15 cellular contexts compared by ENCODE assay signal in genomic region chr2:130351495-130352125, GRCh38. TPM values are rescaled to one million over a fixed set of nuclear protein-coding genes. Genes with fewer than 3 reads are reported as not detected.
A peak's percentile ranks its signal among the peaks of the same experiment; 100 is the strongest.
DNase-seq lines count a peak whose midpoint lies in the region; ATAC-seq, FAIRE-seq and TF ChIP-seq lines count a peak whose summit lies in the region.
"Had no signal": no experiment of that assay in that cellular context is flagged by ENCODE, and none has a peak within 500 bp of the region (broad histone marks: within the 10 kb centered on the region; RNA-seq: fewer than 3 reads in every experiment).

No MANE protein-coding gene starts in this region.

- ATAC-seq in CD8-positive, alpha-beta T cell, result no peak
- ATAC-seq in GM12878 (peak; percentile 12), psoas muscle (no peak)
- ATAC-seq: activated CD8-positive, alpha-beta T cell treated with anti-CD3 and anti-CD28 coated beads, Interleukin-2, amount 10 ng/mL, durations not matched to agents 7 days and 5 days; left lung; Panc1 had no signal

- H3K27ac Mint-ChIP-seq in CD8-positive, alpha-beta T cell, result peak overlapping the region; percentile 52
- peak overlapping the region; percentile 60 for H3K27ac Mint-ChIP-seq in nephron progenitor cell
- H3K27ac Mint-ChIP-seq: activated CD8-positive, alpha-beta T cell treated with anti-CD3 and anti-CD28 coated beads, Interleukin-2, amount 10 ng/mL, durations not matched to agents 7 days and 5 days; activated T-helper 2 cell treated with anti-CD3 and anti-CD28 coated beads, Interferon-gamma antibody, Interleukin-2, Interleukin-4, amounts not matched to agents 10 μg/mL and 5 μg/mL and 100 μg/mL, durations not matched to agents 14 hours and 24 hours and 36 hours had no signal

- peak overlapping the region; percentile 36; the same call in 1 of the 2 replicates for H3K4me2 ChIP-seq in GM12878 (ENCODE audit: control insufficient read depth, insufficient read depth)
- no peak overlapping the region for H3K4me2 ChIP-seq in GM23248 (ENCODE audit: unreplicated experiment)

- H3K27me3 ChIP-seq in CD8-positive, alpha-beta T cell (ENCODE audit: insufficient read depth, low read length), result no peaks in the 10 kb centered on the region
- no peaks in the 10 kb centered on the region for H3K27me3 ChIP-seq in GM12878 (replicated peaks in 1 of 2; ENCODE audit: control insufficient read depth in 2 of 2, insufficient read depth in 2 of 2, low read length in 1 of 2)
- H3K27me3 ChIP-seq in GM23248 (replicated peaks; ENCODE audit: insufficient read depth), result no peaks in the 10 kb centered on the region
- H3K27me3 ChIP-seq in psoas muscle (ENCODE audit: insufficient read depth in 3 of 3, low read length in 2 of 3), result no peaks in the 10 kb centered on the region
- H3K27me3 ChIP-seq: left lung had no signal

- no peaks in the 10 kb centered on the region for H3K9me3 ChIP-seq in CD8-positive, alpha-beta T cell (ENCODE audit: low read length)
- H3K9me3 ChIP-seq in GM12878 (replicated peaks; ENCODE audit: control insufficient read depth, insufficient read depth, low read length) (no peaks in the 10 kb centered on the region), GM23248 (ENCODE audit: low read depth) (no peaks in the 10 kb centered on the region), psoas muscle (no peaks in the 10 kb centered on the region)
- H3K9me3 ChIP-seq: left lung had no signal

- H3K79me2 ChIP-seq in GM12878 (ENCODE audit: control insufficient read depth, insufficient read depth, low read length) (peaks cover 1% of the 10 kb centered on the region; the same call in 1 of the 2 replicates), GM23248 (ENCODE audit: insufficient read depth) (no peaks in the 10 kb centered on the region)

- H3K4me1 ChIP-seq in CD8-positive, alpha-beta T cell (ENCODE audit: insufficient read depth, low read length), result peaks cover 9% of the 10 kb centered on the region
- H3K4me1 ChIP-seq in GM12878 (ENCODE audit: control insufficient read depth, insufficient read depth, low read length), result peaks cover 30% of the 10 kb centered on the region
- no peaks in the 10 kb centered on the region for H3K4me1 ChIP-seq in GM23248 (ENCODE audit: insufficient read depth)
- H3K4me1 ChIP-seq in psoas muscle, result peaks cover 11% of the 10 kb centered on the region

- H3F3A ChIP-seq in GM23248 (ENCODE audit: insufficient read depth), result peaks cover 5% of the 10 kb centered on the region; the same call in 1 of the 2 replicates

- TF ChIP-seq RAD21 in GM12878 (IDR thresholded peaks at IDR 0.05; ENCODE audit: insufficient read depth, low read depth, low read length), result no peak

- peaks cover 26% of the 10 kb centered on the region for H3K36me3 Mint-ChIP-seq in CD8-positive, alpha-beta T cell
- H3K36me3 Mint-ChIP-seq in nephron progenitor cell (ENCODE audit: low read depth), result peaks cover 31% of the 10 kb centered on the region

- H2AFZ ChIP-seq in GM12878 (ENCODE audit: control insufficient read depth, low read depth, low read length) (no peak overlapping the region), GM23248 (no peak overlapping the region)

- H3K27ac ChIP-seq in CD8-positive, alpha-beta T cell (ENCODE audit: low read depth, low read length), result no peak overlapping the region
- H3K27ac ChIP-seq in GM12878 (ENCODE audit: control insufficient read depth, insufficient read depth) (peak overlapping the region; percentile 39), GM23248 (no peak overlapping the region), psoas muscle (no peak overlapping the region)
- H3K27ac ChIP-seq: coronary artery had no signal

- no peak for TF ChIP-seq EP300 in GM12878 (IDR thresholded peaks at IDR 0.05; ENCODE audit: borderline replicate concordance in 1 of 2, control insufficient read depth in 1 of 2, low read depth in 2 of 2, low read length in 2 of 2)

- H4K20me1 ChIP-seq in GM12878 (ENCODE audit: control insufficient read depth, insufficient read depth), result no peaks in the 10 kb centered on the region
- H4K20me1 ChIP-seq in GM23248 (ENCODE audit: insufficient read depth), result no peaks in the 10 kb centered on the region

- 2% methylated on average over 8 of the region's 8 CpGs for WGBS in GM12878 (ENCODE audit: insufficient coverage, insufficient replicate concordance, low lambda C conversion rate, missing lambda C conversion rate)
- 50 to 53% methylated on average over 8 of the region's 8 CpGs for WGBS in GM23248 (ENCODE audit: low coverage in 1 of 2, low lambda C conversion rate in 2 of 2, missing lambda C conversion rate in 2 of 2), 2 experiments
- 49 to 52% (median 50%) methylated on average over 8 of the region's 8 CpGs for WGBS in psoas muscle, 3 donors

- intact Hi-C loops in CD8-positive, alpha-beta T cell (cut with DNase I, micrococcal nuclease), result no loop called here
- intact Hi-C loops in GM12878 (cut with micrococcal nuclease; ENCODE audit: unreplicated experiment) (no loop called here), psoas muscle (cut with DNase I) (no loop called here)

- peaks cover 13% of the 10 kb centered on the region for H3K4me1 Mint-ChIP-seq in CD8-positive, alpha-beta T cell (ENCODE audit: low read depth)
- H3K4me1 Mint-ChIP-seq in nephron progenitor cell, result peaks cover 36% of the 10 kb centered on the region

- CTCF ChIA-PET in CD8-positive, alpha-beta T cell (lab: Charles Lee), result interaction anchor here (1.7 kb wide), 1 partner anchor 21 kb away, joined by 4 read pairs; no protein-coding TSS in a partner anchor
- CTCF ChIA-PET in GM12878 (lab: Yijun Ruan, JAX), result interaction anchor here (0.9 to 2.2 kb wide), 5 partner anchors 9 to 76 kb away, joined by 3 to 12 read pairs (median 4); partner anchors contain the start of gene IMP4

- POLR2A ChIA-PET in CD8-positive, alpha-beta T cell (lab: Charles Lee), result interaction anchor here (2.7 kb wide), 1 partner anchor 9 kb away, joined by 14 read pairs; the partner anchor contains the start of gene IMP4
- POLR2A ChIA-PET in GM12878 (lab: Charles Lee), result interaction anchor here (0.6 to 2.8 kb wide), 6 partner anchors 9 to 33 kb away, joined by 3 to 25 read pairs (median 4); partner anchors contain the start of gene IMP4

- no peak for DNase-seq in CD8-positive, alpha-beta T cell
- DNase-seq in GM12892 (ENCODE audit: insufficient read length) (no peak), GM12878 (ENCODE audit: low read depth, low spot score) (no peak), nephron progenitor cell (no peak), cortex of kidney (lab: John Stamatoyannopoulos, UW) (no peak), GM23248 (no peak), psoas muscle (no peak)
- DNase-seq: activated CD8-positive, alpha-beta T cell treated with anti-CD3 and anti-CD28 coated beads, Interleukin-2, amount 10 ng/mL, durations not matched to agents 7 days and 5 days; aorta; left lung; NCI-H1417 treated with DMSO at 0.1 percent for 48 hours; stimulated activated CD4-positive, alpha-beta T cell treated with anti-CD3 and anti-CD28 coated beads, Interleukin-15, amount 100 ng/mL, for 24 hours had no signal

- RAD21 ChIA-PET in GM12878 (lab: Charles Lee; ENCODE audit: unreplicated experiment), result interaction anchor here (1.0 to 3.1 kb wide), 3 partner anchors 9 to 21 kb away, joined by 3 to 14 read pairs (median 4); partner anchors contain the start of gene IMP4

- TF ChIP-seq POLR2A in GM12892 (IDR thresholded peaks at IDR 0.05; ENCODE audit: low read depth, low read length), result no peak
- 0 out of 2 replicates have a peak, but pooled peaks have one; percentile 34 for TF ChIP-seq POLR2A in GM12878 (IDR thresholded peaks at IDR 0.05; ENCODE audit: low read depth, low read length)

- in situ Hi-C loops in GM12878 (cut with MboI), result no loop called here
- in situ Hi-C loops in GM23248 (cut with MboI), result no loop called here

- TF ChIP-seq CTCF in CD8-positive, alpha-beta T cell (IDR thresholded peaks at IDR 0.05), result no peak
- TF ChIP-seq CTCF in GM12878 (IDR thresholded peaks at IDR 0.05 in 2 of 3, conservative IDR thresholded peaks at IDR 0.05 in 1 of 3; ENCODE audit: control insufficient read depth in 2 of 3, extremely low read depth in 1 of 3, insufficient read depth in 1 of 3, low read depth in 3 of 3, low read length in 3 of 3) (no peak), nephron progenitor cell (IDR thresholded peaks at IDR 0.05) (no peak), psoas muscle (IDR thresholded peaks at IDR 0.05) (no peak)

- peak; percentile 33 for FAIRE-seq in GM12892 (lab: Jason Lieb, UNC)
- no peak for FAIRE-seq in GM12878 (lab: Jason Lieb, UNC)

- H3K4me3 Mint-ChIP-seq in CD8-positive, alpha-beta T cell, result no peak overlapping the region
- no peak overlapping the region for H3K4me3 Mint-ChIP-seq in nephron progenitor cell
- H3K4me3 Mint-ChIP-seq: activated CD8-positive, alpha-beta T cell treated with anti-CD3 and anti-CD28 coated beads, Interleukin-2, amount 10 ng/mL, durations not matched to agents 7 days and 5 days had no signal

- H3K36me3 ChIP-seq in CD8-positive, alpha-beta T cell (ENCODE audit: insufficient read depth, low read length), result peaks cover 8% of the 10 kb centered on the region
- H3K36me3 ChIP-seq in GM12878 (ENCODE audit: control insufficient read depth in 2 of 2, insufficient read depth in 2 of 2, low read length in 1 of 2) (peaks cover 3% of the 10 kb centered on the region in 2 experiments; a peak in 3 of 4 replicates), GM23248 (ENCODE audit: low read depth) (peaks cover 10% of the 10 kb centered on the region; the same call in 1 of the 2 replicates), psoas muscle (ENCODE audit: insufficient read depth in 1 of 2, low read depth in 1 of 2) (peaks cover 7 to 31% of the 10 kb centered on the region in 2 donors)

- no peaks in the 10 kb centered on the region for H3K27me3 Mint-ChIP-seq in CD8-positive, alpha-beta T cell (ENCODE audit: low read depth)
- H3K27me3 Mint-ChIP-seq in nephron progenitor cell (ENCODE audit: low read depth, poor library complexity), result peaks cover 21% of the 10 kb centered on the region

- no TSS peak for BruUV-seq in GM12878 (replicated peaks; lab: Mats Ljungman, UMichigan)

- H3K4me3 ChIP-seq in CD8-positive, alpha-beta T cell (ENCODE audit: low read depth, low read length), result no peak overlapping the region
- H3K4me3 ChIP-seq in GM12878 (no peak overlapping the region), GM23248 (no peak overlapping the region), psoas muscle (no peak overlapping the region)
- H3K4me3 ChIP-seq: coronary artery, left lung had no signal

- H3K9ac ChIP-seq in GM12878 (ENCODE audit: control insufficient read depth, insufficient read depth, low read length) (peak overlapping the region; percentile 21; the same call in 1 of the 2 replicates), GM23248 (no peak overlapping the region)

- H3K9me2 ChIP-seq in GM23248 (ENCODE audit: insufficient read depth), result no peaks in the 10 kb centered on the region

- no peaks in the 10 kb centered on the region for H3K9me3 Mint-ChIP-seq in CD8-positive, alpha-beta T cell
- no peaks in the 10 kb centered on the region for H3K9me3 Mint-ChIP-seq in nephron progenitor cell
- H3K9me3 Mint-ChIP-seq: activated T-helper 2 cell treated with anti-CD3 and anti-CD28 coated beads, Interferon-gamma antibody, Interleukin-2, Interleukin-4, amounts not matched to agents 10 μg/mL and 5 μg/mL and 100 μg/mL, durations not matched to agents 14 hours and 24 hours and 36 hours had no signal

- SMC1A ChIA-PET in GM12878 (lab: Charles Lee; ENCODE audit: uncharacterized antibody, unreplicated experiment), result interaction anchor here (0.7 to 2.6 kb wide), 5 partner anchors 10 to 34 kb away, joined by 3 to 14 read pairs (median 4); partner anchors contain the start of gene IMP4

RNA-seq across cellular contexts. Expression of gene PTPN18, which starts 4.2 kb away (rescaled TPM):
- total RNA-seq in CD8-positive, alpha-beta T cell, result 10 to 100 TPM; 18.1 to 20.6 TPM
- polyA plus RNA-seq in GM12892 (2012; ENCODE audit: missing spikeins), result 24.9 TPM
- total RNA-seq in GM12878 (2013; cell fraction: nucleolus; rRNA removed), result 33.3 and 40.8 TPM in 2 replicates
- total RNA-seq in GM12878 (2014; rRNA removed), result 31.4 and 36.9 TPM in 2 replicates
- total RNA-seq in GM12878 (2014; rRNA removed; fragmentation: Illumina TruSeq; extraction: Trizol), result 38.5 and 39.8 TPM in 2 replicates
- total RNA-seq in GM12878 (2021), result 41.9 and 43.1 TPM in 2 replicates
- polyA plus RNA-seq in GM12878 (2011; ENCODE audit: low read depth), result 26.0 TPM
- polyA plus RNA-seq in GM12878 (2011; rRNA removed), result 29.3 and 47.0 TPM in 2 replicates
- polyA plus RNA-seq in GM12878 (2011; cell fraction: cytosol; rRNA removed), result 50.1 and 55.8 TPM in 2 replicates
- polyA plus RNA-seq in GM12878 (2011; cell fraction: nucleus; rRNA removed), result 44.1 and 45.8 TPM in 2 replicates
- 37.9 and 44.0 TPM in 2 replicates for polyA plus RNA-seq in GM12878 (2012)
- polyA plus RNA-seq in GM12878 (2014; fragmentation: Illumina TruSeq; extraction: Trizol), result 89.9 and 99.8 TPM in 2 replicates
- polyA plus RNA-seq in GM12878 (2014; fragmentation: Nextera tagmentation; extraction: Ambion mirVana), result 10 to 100 TPM; 14.8 to 17.5 TPM
- 58.4 and 58.8 TPM in 2 replicates for polyA plus RNA-seq in GM12878 (2014; rRNA removed)
- 10 to 100 TPM; 43.7 to 45.6 TPM for polyA plus RNA-seq in GM12878 (2016; fragmentation: Nextera tagmentation; extraction: Ambion mirVana)
- polyA minus RNA-seq in GM12878 (2011; rRNA and poly(A)+ RNA removed), result 22.4 and 27.1 TPM in 2 replicates
- 13.2 and 13.4 TPM in 2 replicates for polyA minus RNA-seq in GM12878 (2011; cell fraction: cytosol; rRNA and poly(A)+ RNA removed)
- 17.3 and 30.1 TPM in 2 replicates for polyA minus RNA-seq in GM12878 (2011; cell fraction: nucleus; rRNA and poly(A)+ RNA removed)
- 17.5 and 24.3 TPM in 2 replicates for total RNA-seq in GM23248 (2014; rRNA removed; shearing (Covaris generic))
- 19.1 and 19.2 TPM in 2 replicates for polyA plus RNA-seq in GM23248 (2016; fragmentation: Nextera tagmentation; extraction: Ambion mirVana)
- total RNA-seq in psoas muscle, result 10 to 100 TPM in 1 of 4 donors, 1 to 10 TPM in 3; 6.4 to 10.5 (median 8.6) TPM
- 1 to 10 TPM; 6.0 to 8.7 (median 8.6) TPM for polyA plus RNA-seq in psoas muscle

RNA-seq across cellular contexts. Expression of gene IMP4, which starts 8.9 kb away (rescaled TPM):
- total RNA-seq in CD8-positive, alpha-beta T cell, result 100 to 1,000 TPM; 108 to 120 TPM
- polyA plus RNA-seq in GM12892 (2012; ENCODE audit: missing spikeins), result 73.9 TPM
- total RNA-seq in GM12878 (2013; cell fraction: nucleolus; rRNA removed), result 66.8 and 77.9 TPM in 2 replicates
- total RNA-seq in GM12878 (2014; rRNA removed), result 181 and 209 TPM in 2 replicates
- 74.9 and 85.3 TPM in 2 replicates for total RNA-seq in GM12878 (2014; rRNA removed; fragmentation: Illumina TruSeq; extraction: Trizol)
- 166 and 171 TPM in 2 replicates for total RNA-seq in GM12878 (2021)
- polyA plus RNA-seq in GM12878 (2011; ENCODE audit: low read depth), result 61.6 TPM
- polyA plus RNA-seq in GM12878 (2011; rRNA removed), result 78.0 and 162 TPM in 2 replicates
- 306 and 444 TPM in 2 replicates for polyA plus RNA-seq in GM12878 (2011; cell fraction: cytosol; rRNA removed)
- 402 and 407 TPM in 2 replicates for polyA plus RNA-seq in GM12878 (2011; cell fraction: nucleus; rRNA removed)
- polyA plus RNA-seq in GM12878 (2012), result 134 and 142 TPM in 2 replicates
- polyA plus RNA-seq in GM12878 (2014; fragmentation: Illumina TruSeq; extraction: Trizol), result 43.2 and 70.5 TPM in 2 replicates
- polyA plus RNA-seq in GM12878 (2014; fragmentation: Nextera tagmentation; extraction: Ambion mirVana), result 100 to 1,000 TPM in 1 of 2 experiments, 10 to 100 TPM in 1; 41.4 to 100 TPM
- polyA plus RNA-seq in GM12878 (2014; rRNA removed), result 242 and 273 TPM in 2 replicates
- 100 to 1,000 TPM; 183 to 206 TPM for polyA plus RNA-seq in GM12878 (2016; fragmentation: Nextera tagmentation; extraction: Ambion mirVana)
- 132 and 174 TPM in 2 replicates for polyA minus RNA-seq in GM12878 (2011; rRNA and poly(A)+ RNA removed)
- 64.4 and 65.1 TPM in 2 replicates for polyA minus RNA-seq in GM12878 (2011; cell fraction: cytosol; rRNA and poly(A)+ RNA removed)
- 89.7 and 141 TPM in 2 replicates for polyA minus RNA-seq in GM12878 (2011; cell fraction: nucleus; rRNA and poly(A)+ RNA removed)
- 109 and 110 TPM in 2 replicates for total RNA-seq in GM23248 (2014; rRNA removed; shearing (Covaris generic))
- 79.1 and 90.4 TPM in 2 replicates for polyA plus RNA-seq in GM23248 (2016; fragmentation: Nextera tagmentation; extraction: Ambion mirVana)
- total RNA-seq in psoas muscle, result 100 to 1,000 TPM in 3 of 4 donors, 10 to 100 TPM in 1; 74.4 to 118 (median 105) TPM
- 100 to 1,000 TPM; 148 to 270 (median 194) TPM for polyA plus RNA-seq in psoas muscle
